1 cellular context compared by ENCODE assay signal in the genomic region with DNA sequence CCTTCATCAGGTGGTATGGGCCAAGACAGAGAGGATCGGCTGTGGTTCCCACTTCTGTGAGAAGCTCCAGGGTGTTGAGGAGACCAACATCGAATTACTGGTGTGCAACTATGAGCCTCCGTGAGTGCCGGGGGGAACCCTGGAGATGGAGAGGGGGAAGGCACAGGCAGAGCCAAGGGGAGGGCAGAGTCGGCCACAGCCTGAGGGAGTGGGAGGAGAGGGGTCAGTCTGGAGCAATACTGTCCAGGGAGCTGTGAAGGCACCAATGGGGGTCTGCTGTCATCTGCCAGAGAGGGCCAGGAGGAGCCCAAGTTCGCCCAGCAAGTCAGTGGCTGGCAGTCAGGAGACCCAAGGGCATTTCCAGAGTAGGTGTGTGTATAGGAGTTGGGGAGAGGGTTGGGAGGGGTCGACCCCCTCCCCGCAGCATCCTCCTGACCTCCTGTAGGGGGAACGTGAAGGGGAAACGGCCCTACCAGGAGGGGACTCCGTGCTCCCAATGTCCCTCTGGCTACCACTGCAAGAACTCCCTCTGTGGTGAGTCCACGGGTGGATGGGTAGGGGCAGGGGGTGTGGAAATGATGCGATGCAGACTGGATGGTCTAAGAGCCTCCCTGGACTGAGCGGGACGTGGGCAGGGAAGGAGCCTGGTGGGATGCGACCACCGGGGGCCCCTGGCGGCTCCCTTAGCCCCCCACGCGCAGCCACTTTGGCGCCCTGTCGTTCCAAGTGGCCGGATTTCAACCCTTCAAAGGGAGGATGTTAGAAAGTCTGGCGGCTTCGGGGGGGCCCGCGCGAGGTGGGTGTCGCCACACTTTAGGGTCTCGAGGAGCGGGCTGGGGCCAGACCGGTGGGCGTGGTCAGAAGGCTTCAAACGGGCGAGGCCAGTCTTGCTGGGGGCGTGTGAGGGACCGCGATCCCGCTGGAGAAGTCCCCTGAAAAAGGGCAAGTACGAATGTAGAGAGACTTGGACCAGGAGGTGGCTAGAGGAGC.
TF ChIP-seq lines count a peak whose summit lies in the region.

No MANE protein-coding gene starts in this region.

TF ChIP-seq in HepG2, 621 proteins besides CTCF, POLR2A, EP300 and RAD21:
- no peak for TF ChIP-seq ZSCAN9 (CRISPR knock-in tag; IDR thresholded peaks at IDR 0.05; ENCODE audit: borderline replicate concordance)
- no peak for TF ChIP-seq ZNF644 (CRISPR knock-in tag; IDR thresholded peaks at IDR 0.05; ENCODE audit: low read depth)
- 0 out of 2 replicates have a peak, but pooled peaks have one; percentile 48 for TF ChIP-seq NRL (CRISPR knock-in tag; IDR thresholded peaks at IDR 0.05; ENCODE audit: borderline replicate concordance)
- TF ChIP-seq ZNF768 (CRISPR knock-in tag; IDR thresholded peaks at IDR 0.05): 0 out of 2 replicates have a peak, but pooled peaks have one; percentile 16
TF ChIP-seq in HepG2: peak in this region for 2.
